ENCODE assay signal across 8 cellular contexts in genomic region chr4:180059216-180059881, GRCh38.
DNase-seq lines count a peak whose midpoint lies in the region; TF ChIP-seq lines count a peak whose summit lies in the region.

No MANE protein-coding gene starts in this region.

- intact Hi-C loops in ovary (cut with DNase I) = no loop called here

- no peaks in the 10 kb centered on the region for H3K36me3 ChIP-seq in ES-I3 (ENCODE audit: insufficient read depth, low read length)
- no peaks in the 10 kb centered on the region for H3K36me3 ChIP-seq in fibroblast of lung (ENCODE audit: control insufficient read depth, insufficient read depth, low read length)
- no peaks in the 10 kb centered on the region for H3K36me3 ChIP-seq in ovary

- TF ChIP-seq EP300 in ovary (IDR thresholded peaks at IDR 0.05) = no peak

- peaks cover 15 to 19% of the 10 kb centered on the region in 2 experiments for H3K4me1 Mint-ChIP-seq in H9

- H3K14ac ChIP-seq in H9 (ENCODE audit: insufficient read depth, low read length) = no peak overlapping the region

- no CpG with 5 or more reads among the region's 44 CpGs for WGBS in H9 (ENCODE audit: extremely low coverage, insufficient read length, low lambda C conversion rate)
- WGBS in ovary, 3 donors = 1% methylated on average over 44 of the region's 44 CpGs

- CTCF ChIA-PET in RWPE1 (lab: Yijun Ruan, JAX) = interaction anchor here (0.5 to 0.6 kb wide), 2 partner anchors 12 to 25 kb away, joined by 3 read pairs; no protein-coding TSS in a partner anchor

- H4K20me1 ChIP-seq in H9 (ENCODE audit: control insufficient read depth, insufficient read depth, insufficient read length) (no peaks in the 10 kb centered on the region), fibroblast of lung (ENCODE audit: control insufficient read depth, extremely low read depth, insufficient read depth, low read length) (no peaks in the 10 kb centered on the region)

- no peak overlapping the region for H2BK5ac ChIP-seq in H9 (ENCODE audit: insufficient read length, low read length)

- no peaks in the 10 kb centered on the region; a peak in 1 of 5 replicates for H3K9me3 Mint-ChIP-seq in H9

- H2BK20ac ChIP-seq in H9 (ENCODE audit: low read depth, low read length, poor library complexity, severe bottlenecking) = no peak overlapping the region

- H2AFZ ChIP-seq in H9 (ENCODE audit: low read length) = no peak overlapping the region
- H2AFZ ChIP-seq in fibroblast of lung (ENCODE audit: low read length) = peak overlapping the region; percentile 30

- H3K27me3 ChIP-seq in H9 (ENCODE audit: insufficient read depth, low read length) (peaks cover 6% of the 10 kb centered on the region; the same call in 1 of the 2 replicates), fibroblast of lung (ENCODE audit: control insufficient read depth, insufficient read depth, low read length) (peaks cover 8% of the 10 kb centered on the region), ovary (no peaks in the 10 kb centered on the region)

- H3K36me3 Mint-ChIP-seq in H9 (ENCODE audit: insufficient read depth in 1 of 3, low read depth in 3 of 3) = no peaks in the 10 kb centered on the region

- H3K27me3 Mint-ChIP-seq in H9 (ENCODE audit: low read depth) = peaks cover 50% of the 10 kb centered on the region

- H3K4me3 ChIP-seq in fibroblast of lung (replicated peaks in 1 of 4; ENCODE audit: control extremely low read depth in 1 of 4, insufficient read depth in 1 of 4, low read depth in 3 of 4, low read length in 4 of 4) (peak overlapping the region; percentile 29 to 76 (median 44)), ovary (peak overlapping the region; percentile 27)

- H4K8ac ChIP-seq in H9 (replicated peaks; ENCODE audit: insufficient read length, low read depth, low read length) = no peak overlapping the region

- POLR2A ChIA-PET in RWPE1 (lab: Yijun Ruan, JAX; ENCODE audit: low non-redundant PET) = no interaction called here

- no peak overlapping the region for H3K18ac ChIP-seq in H9 (ENCODE audit: insufficient read length, low read depth, low read length)

- H3K4me1 ChIP-seq in ES-I3 (ENCODE audit: insufficient read depth, low read length) = no peaks in the 10 kb centered on the region
- no peaks in the 10 kb centered on the region; the same call in 1 of the 2 replicates for H3K4me1 ChIP-seq in H9 (ENCODE audit: insufficient read depth, low read length)
- H3K4me1 ChIP-seq in fibroblast of lung (ENCODE audit: control insufficient read depth, extremely low read depth, insufficient read depth, low read length) = no peaks in the 10 kb centered on the region
- H3K4me1 ChIP-seq in ovary (ENCODE audit: insufficient read depth) = peaks cover 11% of the 10 kb centered on the region

- no peak overlapping the region for H2BK15ac ChIP-seq in H9 (ENCODE audit: low read depth, low read length)

- no peak overlapping the region for H3K56ac ChIP-seq in H9 (ENCODE audit: insufficient read length, low read depth, low read length)

- H3K4ac ChIP-seq in H9 (ENCODE audit: low read depth, low read length) = no peak overlapping the region

- H2BK12ac ChIP-seq in H9 (ENCODE audit: insufficient read length, low read depth, low read length) = no peak overlapping the region

- peaks cover 11% of the 10 kb centered on the region for H3K23me2 ChIP-seq in H9 (ENCODE audit: insufficient read length, low read depth, low read length, poor library complexity, severe bottlenecking)

- no peak overlapping the region for H2BK120ac ChIP-seq in H9 (ENCODE audit: low read depth, low read length, poor library complexity, severe bottlenecking)

- peak overlapping the region; percentile 89 to 97 for H3K4me3 Mint-ChIP-seq in H9

- no peak overlapping the region; a peak in 1 of 7 replicates for H3K27ac Mint-ChIP-seq in H9

- H3K79me1 ChIP-seq in H9 (ENCODE audit: insufficient read depth, low read depth, low read length, poor library complexity, severe bottlenecking) = no peaks in the 10 kb centered on the region

- H3K4me2 ChIP-seq in H9 (ENCODE audit: insufficient read depth, insufficient read length, low read length) (peak overlapping the region; percentile 94), fibroblast of lung (ENCODE audit: extremely low read depth, insufficient read depth, low read length) (peak overlapping the region; percentile 51)

- H4K5ac ChIP-seq in H9 (ENCODE audit: insufficient read length, low read depth, low read length) = no peak overlapping the region

- peak overlapping the region; percentile 80 for H3K9ac ChIP-seq in ES-I3 (ENCODE audit: low read depth, low read length)
- no peak overlapping the region for H3K9ac ChIP-seq in H9 (ENCODE audit: extremely low read depth, insufficient read length, low read length)
- H3K9ac ChIP-seq in fibroblast of lung (ENCODE audit: insufficient read depth, low read length) = no peak overlapping the region

- no peak overlapping the region for H4K91ac ChIP-seq in H9 (ENCODE audit: insufficient read length, low read depth, low read length)

- H2AK5ac ChIP-seq in H9 (ENCODE audit: insufficient read length, low read length) = no peak overlapping the region

- TF ChIP-seq POLR2A in ovary (IDR thresholded peaks at IDR 0.05) = no peak

- H3K79me2 ChIP-seq in H9 (ENCODE audit: insufficient read depth, low read length) (no peaks in the 10 kb centered on the region), fibroblast of lung (ENCODE audit: control insufficient read depth, insufficient read depth, low read length) (no peaks in the 10 kb centered on the region)

- peak; percentile 47 for DNase-seq in H9
- peak; percentile 1 for DNase-seq in RWPE1 (ENCODE audit: low spot score)
- peak; percentile 8 to 16 for DNase-seq in fibroblast of lung (ENCODE audit: low read depth in 2 of 2)
- no peak for DNase-seq in ovary
- no peak for DNase-seq in activated CD4-positive, CD25-positive, alpha-beta regulatory T cell treated with anti-CD3 and anti-CD28 coated beads, Interleukin-2, amount 50 U/mL, for 72 hours
- no peak for DNase-seq in GM19238 (ENCODE audit: insufficient read length, low spot score)
- DNase-seq in EL = no peak

- TF ChIP-seq CTCF in H9 (conservative IDR thresholded peaks at IDR 0.05) = no peak
- TF ChIP-seq CTCF in RWPE1 (conservative IDR thresholded peaks at IDR 0.05; ENCODE audit: low read depth) = no peak
- TF ChIP-seq CTCF in fibroblast of lung (conservative IDR thresholded peaks at IDR 0.05 in 1 of 2, IDR thresholded peaks at IDR 0.05 in 1 of 2; ENCODE audit: low read depth in 1 of 2, low read length in 2 of 2) = no peak
- TF ChIP-seq CTCF in ovary (IDR thresholded peaks at IDR 0.05) = no peak

- no peak overlapping the region for H3T11ph ChIP-seq in H9 (ENCODE audit: low read length)

- H3K23ac ChIP-seq in H9 (ENCODE audit: insufficient read length, low read depth, low read length) = no peak overlapping the region

- no peaks in the 10 kb centered on the region for H3K9me3 ChIP-seq in ES-I3 (ENCODE audit: control insufficient read depth, insufficient read depth, low read length)
- H3K9me3 ChIP-seq in H9 (ENCODE audit: control insufficient read depth, low read depth, low read length) = no peaks in the 10 kb centered on the region
- no peaks in the 10 kb centered on the region for H3K9me3 ChIP-seq in fibroblast of lung (ENCODE audit: control insufficient read depth, insufficient read depth, low read depth, low read length)
- H3K9me3 ChIP-seq in ovary = no peaks in the 10 kb centered on the region

- H3K27ac ChIP-seq in H9 (ENCODE audit: insufficient read length, low read depth, low read length) (no peak overlapping the region), RWPE1 (no peak overlapping the region), fibroblast of lung (ENCODE audit: insufficient read depth, low read length) (no peak overlapping the region), ovary (no peak overlapping the region)

Comparison
In these comparisons a context has a peak if more than half of its experiments do, and no peak if none do; other contexts are left out.
1. DNase-seq: peak in H9 (single experiment), RWPE1 (single experiment) and fibroblast of lung (2 of 2); none in ovary (0 of 5), activated CD4-positive, CD25-positive, alpha-beta regulatory T cell treated with anti-CD3 and anti-CD28 coated beads, Interleukin-2, amount 50 U/mL, for 72 hours (single experiment), GM19238 (single experiment) and EL (single experiment).